26 cellular contexts compared by ENCODE assay signal in genomic region chr4:153209410-153209809, GRCh38. TPM values are rescaled to one million over a fixed set of nuclear protein-coding genes. Genes with fewer than 3 reads are reported as not detected.
A peak's percentile ranks its signal among the peaks of the same experiment; 100 is the strongest.
DNase-seq lines count a peak whose midpoint lies in the region; ATAC-seq, FAIRE-seq and TF ChIP-seq lines count a peak whose summit lies in the region.
"Had no signal": no experiment of that assay in that cellular context is flagged by ENCODE, and none has a peak within 500 bp of the region (broad histone marks: within the 10 kb centered on the region; RNA-seq: fewer than 3 reads in every experiment).

No MANE protein-coding gene starts in this region.

- H3K36me3 ChIP-seq in HUES48 (ENCODE audit: control insufficient read depth, insufficient read depth, low read length) (no peaks in the 10 kb centered on the region), liver (ENCODE audit: control insufficient read depth in 4 of 4, insufficient read depth in 3 of 4, low read depth in 1 of 4, low read length in 3 of 4) (no peaks in the 10 kb centered on the region)
- H3K36me3 ChIP-seq: BLaER1, brain microvascular endothelial cell, prostate gland, vagina had no signal

- H3K4me3 ChIP-seq in HUES48 (ENCODE audit: low read depth, low read length) (no peak overlapping the region), liver (ENCODE audit: low read depth in 1 of 3, low read length in 3 of 3) (no peak overlapping the region)
- H3K4me3 ChIP-seq: A549, BLaER1, GM12878, prostate gland, skin epidermis, vagina had no signal

- H3K4me1 ChIP-seq in HUES48 (ENCODE audit: control insufficient read depth, insufficient read depth, low read length) (peaks cover 45% of the 10 kb centered on the region), liver (ENCODE audit: control insufficient read depth in 4 of 4, insufficient read depth in 4 of 4, low read length in 3 of 4) (peaks cover 0 to 3% (median 1%) of the 10 kb centered on the region in 4 donors)
- H3K4me1 ChIP-seq: A549, prostate gland had no signal

- ATAC-seq in HG03378 (IDR thresholded peaks at IDR 0.05; ENCODE audit: unreplicated experiment) (no peak), GM18498 (IDR thresholded peaks at IDR 0.05; ENCODE audit: unreplicated experiment) (no peak), HG02885 (IDR thresholded peaks at IDR 0.05; ENCODE audit: poor library complexity, unreplicated experiment) (no peak)
- ATAC-seq: A549; activated CD8-positive, alpha-beta memory T cell treated with anti-CD3 and anti-CD28 coated beads, Interleukin-2, amount 10 ng/mL, durations not matched to agents 7 days and 5 days; GM12878; Right ventricle myocardium inferior; stimulated activated naive CD8-positive, alpha-beta T cell treated with anti-CD3 and anti-CD28 coated beads, Interleukin-15, amount 100 ng/mL, for 72 hours had no signal

- 27% methylated on average over 5 of the region's 5 CpGs for WGBS in liver

- no peaks in the 10 kb centered on the region for H3K9me3 ChIP-seq in HUES48 (ENCODE audit: control insufficient read depth, insufficient read depth, low read length)
- no peaks in the 10 kb centered on the region for H3K9me3 ChIP-seq in liver (ENCODE audit: control insufficient read depth in 4 of 4, low read length in 3 of 4)
- H3K9me3 ChIP-seq: A549, BLaER1, prostate gland, vagina had no signal

- DNase-seq in COLO668 (lab: John Stamatoyannopoulos, UW; ENCODE audit: unreplicated experiment) (peak; percentile 27), NCI-H774 (lab: John Stamatoyannopoulos, UW) (peak; percentile 3), RCC 7860 (ENCODE audit: low spot score) (no peak)
- DNase-seq: activated CD4-positive, alpha-beta T cell treated with anti-CD3 and anti-CD28 coated beads for 4 hours; activated CD8-positive, alpha-beta memory T cell treated with anti-CD3 and anti-CD28 coated beads, Interleukin-2, amount 10 ng/mL, durations not matched to agents 7 days and 5 days; brain microvascular endothelial cell; Kasumi-1; kidney; NCI-H1092 treated with DMSO at 0.1 percent for 48 hours; NCI-H446; stimulated activated naive CD8-positive, alpha-beta T cell treated with anti-CD3 and anti-CD28 coated beads, Interleukin-15, amount 100 ng/mL, for 72 hours had no signal

- TF ChIP-seq CTCF in liver (IDR thresholded peaks at IDR 0.05; ENCODE audit: low read depth, low read length, missing input control), result no peak

- no peak for FAIRE-seq in RCC 7860 (lab: Jason Lieb, UNC)
- FAIRE-seq: A549, D721Med, endothelial cell of umbilical vein, GM12878, kidney, TTC549 had no signal

- H3K27ac ChIP-seq in HUES48 (ENCODE audit: low read depth, low read length), result peak overlapping the region; percentile 43
- H3K27ac ChIP-seq in liver (ENCODE audit: low read depth in 1 of 2, low read length in 2 of 2), result no peak overlapping the region
- H3K27ac ChIP-seq: A549, BLaER1, brain microvascular endothelial cell, prostate gland, skin epidermis, vagina had no signal

- H3K9ac ChIP-seq in HUES48 (ENCODE audit: low read depth, low read length), result no peak overlapping the region
- H3K9ac ChIP-seq in liver (ENCODE audit: low read depth in 1 of 2, low read length in 2 of 2), result no peak overlapping the region
- H3K9ac ChIP-seq: BLaER1 had no signal

- H3K27me3 ChIP-seq in HUES48 (ENCODE audit: control insufficient read depth, insufficient read depth, low read length), result 0 out of 2 replicates have a peak, but pooled peaks cover 8% of the 10 kb centered on the region
- no peaks in the 10 kb centered on the region for H3K27me3 ChIP-seq in liver (ENCODE audit: control insufficient read depth in 4 of 4, insufficient read depth in 4 of 4, low read length in 3 of 4)
- H3K27me3 ChIP-seq: BLaER1, brain microvascular endothelial cell, vagina had no signal

- TF ChIP-seq RAD21 in liver (IDR thresholded peaks at IDR 0.05), result no peak

TF ChIP-seq in liver, 16 proteins besides CTCF, POLR2A, EP300 and RAD21:
- TF ChIP-seq HNF4A (conservative IDR thresholded peaks at IDR 0.05) (peak; percentile 30 to 55), RXRA (IDR thresholded peaks at IDR 0.05) (peak in 1 of 2 donors; percentile 14), EGR1 (IDR thresholded peaks at IDR 0.05; ENCODE audit: low read depth in 2 of 2) (no peak), GABPA (IDR thresholded peaks at IDR 0.05 in 1 of 2, conservative IDR thresholded peaks at IDR 0.05 in 1 of 2) (no peak)

RNA-seq across cellular contexts. Expression of gene TRIM2, which starts 5.2 kb away (rescaled TPM):
- 10 to 100 TPM; 13.4 to 15.5 TPM for total RNA-seq in liver
- 1 to 10 TPM; 3.4 to 4.4 TPM for polyA plus RNA-seq in liver
- total RNA-seq: activated CD8-positive, alpha-beta memory T cell treated with anti-CD3 and anti-CD28 coated beads, Interleukin-2, amount 10 ng/mL, durations not matched to agents 7 days and 5 days had no signal
